In the genomic region with DNA sequence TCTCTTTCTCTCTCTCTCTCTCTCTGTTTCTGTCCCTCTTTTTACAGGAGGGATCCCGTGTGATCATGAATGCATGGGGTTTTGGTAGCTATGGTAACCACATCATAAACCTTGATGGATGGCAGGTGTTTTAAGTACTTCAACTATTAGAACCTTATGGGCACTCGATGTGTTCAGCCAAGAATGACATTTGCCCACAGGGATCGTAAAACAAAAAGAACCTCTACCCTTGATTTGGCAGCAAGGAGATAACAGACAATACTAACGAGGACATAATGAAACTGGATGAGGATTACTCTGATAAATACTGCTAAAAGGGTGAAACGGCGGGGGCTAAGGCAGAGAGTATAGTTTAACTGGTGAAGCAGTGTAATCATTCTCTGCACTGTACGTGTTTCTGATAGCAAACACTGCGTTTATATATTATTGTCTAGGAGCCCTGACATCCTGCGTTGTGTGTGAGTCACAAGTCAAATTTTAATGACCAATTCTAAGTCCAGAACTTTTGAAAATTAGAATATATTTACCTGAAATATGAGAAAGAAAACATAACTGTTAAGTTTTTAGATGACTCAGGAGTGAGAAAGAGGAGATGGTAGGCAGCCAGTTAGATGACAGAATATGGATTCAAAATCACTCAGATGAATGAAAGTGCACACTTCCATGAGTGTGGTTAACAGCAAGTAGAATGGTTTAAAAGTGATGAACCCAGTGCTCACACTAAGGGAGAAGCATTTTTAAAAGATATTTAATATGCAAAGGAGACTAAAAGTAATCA, we compare ENCODE assay signal across 16 cellular contexts.
DNase-seq lines count a peak whose midpoint lies in the region; ATAC-seq and TF ChIP-seq lines count a peak whose summit lies in the region.
"Had no signal": no experiment of that assay in that cellular context is flagged by ENCODE, and none has a peak within 500 bp of the region (broad histone marks: within the 10 kb centered on the region; RNA-seq: fewer than 3 reads in every experiment).

No MANE protein-coding gene starts in this region.

- TF ChIP-seq POLR2A in body of pancreas (IDR thresholded peaks at IDR 0.05): no peak

- WGBS in body of pancreas, 2 donors: 35 to 39% methylated on average over 9 of the region's 9 CpGs

- no peaks in the 10 kb centered on the region for H3K36me3 Mint-ChIP-seq in glutamatergic neuron (ENCODE audit: unreplicated experiment)
- H3K36me3 Mint-ChIP-seq: stimulated activated memory B cell treated with anti-CD40 and anti-IgM and Interleukin-4, amounts not matched to agents 10 μg/mL and 1 μg/mL and 100 μg/mL, for 72 hours had no signal

- peak overlapping the region; percentile 61 for H3K4me3 Mint-ChIP-seq in glutamatergic neuron (ENCODE audit: unreplicated experiment)
- H3K4me3 Mint-ChIP-seq: stimulated activated memory B cell treated with anti-CD40 and anti-IgM and Interleukin-4, amounts not matched to agents 10 μg/mL and 1 μg/mL and 100 μg/mL, for 72 hours had no signal

- H3K4me1 ChIP-seq in body of pancreas: no peaks in the 10 kb centered on the region
- H3K4me1 ChIP-seq: esophagus muscularis mucosa had no signal

- H3K4me3 ChIP-seq in body of pancreas: no peak overlapping the region
- H3K4me3 ChIP-seq: esophagus muscularis mucosa, skin epidermis, transverse colon had no signal

- H3K27me3 ChIP-seq in body of pancreas: no peaks in the 10 kb centered on the region
- H3K27me3 ChIP-seq: esophagus muscularis mucosa, transverse colon had no signal

- DNase-seq in ELR (ENCODE audit: low read depth) (peak; percentile 46), NCI-H1417 treated with DMSO at 0.1 percent for 48 hours (lab: John Stamatoyannopoulos, UW) (peak; percentile 95), NCI-H69 (lab: John Stamatoyannopoulos, UW) (peak; percentile 84), glutamatergic neuron (no peak), COLO829 (ENCODE audit: low spot score) (no peak), body of pancreas (no peak), epidermal melanocyte (ENCODE audit: insufficient read length, low spot score) (no peak)
- no peak for DNase-seq in activated CD8-positive, alpha-beta memory T cell treated with anti-CD3 and anti-CD28 coated beads for 24 hours
- DNase-seq: activated gamma-delta T cell treated with Interleukin-2 at 50 U/mL for 16 hours, H7, kidney, transverse colon had no signal

- H3K27ac Mint-ChIP-seq in glutamatergic neuron (ENCODE audit: unreplicated experiment): peak overlapping the region; percentile 88
- H3K27ac Mint-ChIP-seq: stimulated activated memory B cell treated with anti-CD40 and anti-IgM and Interleukin-4, amounts not matched to agents 10 μg/mL and 1 μg/mL and 100 μg/mL, for 72 hours had no signal

- no peaks in the 10 kb centered on the region for H3K9me3 ChIP-seq in body of pancreas
- H3K9me3 ChIP-seq: esophagus muscularis mucosa, transverse colon had no signal

- no peaks in the 10 kb centered on the region for H3K9me3 Mint-ChIP-seq in glutamatergic neuron (ENCODE audit: unreplicated experiment)
- H3K9me3 Mint-ChIP-seq: stimulated activated memory B cell treated with anti-CD40 and anti-IgM and Interleukin-4, amounts not matched to agents 10 μg/mL and 1 μg/mL and 100 μg/mL, for 72 hours had no signal

- no peaks in the 10 kb centered on the region for H3K27me3 Mint-ChIP-seq in glutamatergic neuron (ENCODE audit: unreplicated experiment)
- H3K27me3 Mint-ChIP-seq: stimulated activated memory B cell treated with anti-CD40 and anti-IgM and Interleukin-4, amounts not matched to agents 10 μg/mL and 1 μg/mL and 100 μg/mL, for 72 hours had no signal

- no peak for ATAC-seq in body of pancreas
- ATAC-seq: stimulated activated memory B cell treated with anti-CD40 and anti-IgM and Interleukin-4, amounts not matched to agents 10 μg/mL and 1 μg/mL and 100 μg/mL, for 72 hours had no signal

- intact Hi-C loops in body of pancreas (cut with DNase I): no loop called here

- H3K4me1 Mint-ChIP-seq in glutamatergic neuron (ENCODE audit: low read depth, unreplicated experiment): peaks cover 23% of the 10 kb centered on the region
- H3K4me1 Mint-ChIP-seq: stimulated activated memory B cell treated with anti-CD40 and anti-IgM and Interleukin-4, amounts not matched to agents 10 μg/mL and 1 μg/mL and 100 μg/mL, for 72 hours had no signal

- TF ChIP-seq CTCF in glutamatergic neuron (IDR thresholded peaks at IDR 0.05; ENCODE audit: partially characterized antibody, unreplicated experiment) (no peak), body of pancreas (IDR thresholded peaks at IDR 0.05) (no peak)

- H3K27ac ChIP-seq in body of pancreas: no peak overlapping the region
- H3K27ac ChIP-seq: esophagus muscularis mucosa, skin epidermis, transverse colon, VCaP had no signal

- no peaks in the 10 kb centered on the region for H3K36me3 ChIP-seq in body of pancreas (replicated peaks in 1 of 2; ENCODE audit: insufficient read depth in 1 of 2, low read depth in 2 of 2)
- H3K36me3 ChIP-seq: esophagus muscularis mucosa, transverse colon had no signal

Comparison
In these comparisons a context has a peak if more than half of its experiments do, and no peak if none do; other contexts are left out.
1. DNase-seq: peak in ELR (single experiment), NCI-H1417 treated with DMSO at 0.1 percent for 48 hours (single experiment) and NCI-H69 (single experiment); none in glutamatergic neuron (single experiment), COLO829 (single experiment), body of pancreas (0 of 4), epidermal melanocyte (single experiment) and activated CD8-positive, alpha-beta memory T cell treated with anti-CD3 and anti-CD28 coated beads for 24 hours (single experiment).